ENCODE assay signal across 10 cellular contexts in genomic region chr3:150830094-150830681, GRCh38.
A peak's percentile ranks its signal among the peaks of the same experiment; 100 is the strongest.
DNase-seq lines count a peak whose midpoint lies in the region; ATAC-seq, FAIRE-seq and TF ChIP-seq lines count a peak whose summit lies in the region.
"Had no signal": no experiment of that assay in that cellular context is flagged by ENCODE, and none has a peak within 500 bp of the region (broad histone marks: within the 10 kb centered on the region; RNA-seq: fewer than 3 reads in every experiment).

No MANE protein-coding gene starts in this region.

- H3K27ac ChIP-seq in K562 (ENCODE audit: extremely low read depth, low read depth, low read length) (no peak overlapping the region), thyroid gland (no peak overlapping the region)

- 5% methylated on average over 6 of the region's 6 CpGs for whole genome bisulfite sequencing in K562 (ENCODE audit: insufficient coverage, low coverage, missing lambda C conversion rate)
- WGBS in thyroid gland, 2 donors = 70 to 74% methylated on average over 5 to 6 of the region's 6 CpGs

- in situ Hi-C loops in K562 (cut with MboI) = no loop called here

- peak overlapping the region; percentile 46; the same call in 1 of the 2 replicates for H2AFZ ChIP-seq in K562 (ENCODE audit: low read depth, low read length)

- no peaks in the 10 kb centered on the region for H3K36me3 Mint-ChIP-seq in type B pancreatic cell
- H3K36me3 Mint-ChIP-seq: activated naive CD4-positive, alpha-beta T cell treated with anti-CD3 and anti-CD28 coated beads, Interleukin-2, amount 10 ng/mL, durations not matched to agents 7 days and 5 days had no signal

- FAIRE-seq in K562 (lab: Jason Lieb, UNC) = peak; percentile 89

- no peaks in the 10 kb centered on the region for H3K36me3 ChIP-seq in K562 (ENCODE audit: control insufficient read depth, insufficient read depth, low read length)
- H3K36me3 ChIP-seq in thyroid gland = no peaks in the 10 kb centered on the region

- DNase-seq in stimulated activated CD4-positive, alpha-beta T cell treated with anti-CD3 and anti-CD28 coated beads, Interleukin-4, amount 100 ng/mL, for 1 hour = peak; percentile 10
- no peak for DNase-seq in stimulated activated CD4-positive, alpha-beta T cell treated with anti-CD3 and anti-CD28 coated beads, Interleukin-12 subunit alpha, Interleukin-12 subunit beta, amount 100 ng/mL, for 4 hours
- DNase-seq in HS-5 (ENCODE audit: low read depth) = peak; percentile 1
- DNase-seq in K562 (ENCODE audit: extremely low read depth in 1 of 4, low spot score in 3 of 4) = peak; percentile 15 to 47 (median 24)
- DNase-seq in type B pancreatic cell (ENCODE audit: extremely low spot score, unreplicated experiment) = no peak
- no peak for DNase-seq in head of caudate nucleus
- no peak for DNase-seq in CD1c-positive myeloid dendritic cell (ENCODE audit: extremely low spot score)
- DNase-seq in thyroid gland = no peak
- DNase-seq: activated naive CD4-positive, alpha-beta T cell treated with anti-CD3 and anti-CD28 coated beads, Interleukin-2, amount 10 ng/mL, durations not matched to agents 7 days and 5 days had no signal

- no peaks in the 10 kb centered on the region for H4K20me1 ChIP-seq in K562 (replicated peaks; ENCODE audit: control insufficient read depth, insufficient read depth, low read length)

- no peak overlapping the region for H3K4me3 Mint-ChIP-seq in type B pancreatic cell
- H3K4me3 Mint-ChIP-seq: activated naive CD4-positive, alpha-beta T cell treated with anti-CD3 and anti-CD28 coated beads, Interleukin-2, amount 10 ng/mL, durations not matched to agents 7 days and 5 days had no signal

- H3K4me2 ChIP-seq in K562 (ENCODE audit: insufficient read depth, low read length) = peak overlapping the region; percentile 59

- peak; percentile 58 to 66 (median 66) for TF ChIP-seq CTCF in K562 (IDR thresholded peaks at IDR 0.05 in 2 of 3, conservative IDR thresholded peaks at IDR 0.05 in 1 of 3; ENCODE audit: insufficient read depth in 2 of 3, low read depth in 1 of 3, low read length in 3 of 3)
- peak; percentile 53 for TF ChIP-seq CTCF in type B pancreatic cell (conservative IDR thresholded peaks at IDR 0.05)
- no peak for TF ChIP-seq CTCF in thyroid gland (IDR thresholded peaks at IDR 0.05)

- no TSS peak for BruUV-seq in K562 (replicated peaks; lab: Mats Ljungman, UMichigan)

- H3K79me2 ChIP-seq in K562 (ENCODE audit: control insufficient read depth, insufficient read depth, low read length) = no peaks in the 10 kb centered on the region

- H3K9me1 ChIP-seq in K562 (ENCODE audit: control insufficient read depth, insufficient read depth, low read length) = no peaks in the 10 kb centered on the region

- peak; percentile 92 for ATAC-seq in K562

- no peak overlapping the region for H3K27ac Mint-ChIP-seq in type B pancreatic cell
- H3K27ac Mint-ChIP-seq: activated naive CD4-positive, alpha-beta T cell treated with anti-CD3 and anti-CD28 coated beads, Interleukin-2, amount 10 ng/mL, durations not matched to agents 7 days and 5 days had no signal

- H3K4me1 ChIP-seq in K562 (replicated peaks in 1 of 2; ENCODE audit: control insufficient read depth in 2 of 2, insufficient read depth in 2 of 2, low read length in 2 of 2) = no peaks in the 10 kb centered on the region; a peak in 1 of 5 replicates
- peaks cover 0 to 6% of the 10 kb centered on the region in 2 donors for H3K4me1 ChIP-seq in thyroid gland

- POLR2A ChIA-PET in K562 (lab: Yijun Ruan, JAX) = interaction anchor here (0.5 kb wide), 1 partner anchor 117 kb away, joined by 3 read pairs; no protein-coding TSS in a partner anchor

- no peaks in the 10 kb centered on the region for H3K9me3 Mint-ChIP-seq in type B pancreatic cell
- H3K9me3 Mint-ChIP-seq: activated naive CD4-positive, alpha-beta T cell treated with anti-CD3 and anti-CD28 coated beads, Interleukin-2, amount 10 ng/mL, durations not matched to agents 7 days and 5 days had no signal

- intact Hi-C loops in K562 (cut with micrococcal nuclease) = loop anchor here (5.0 to 10.0 kb wide), 2 partner anchors 43 to 105 kb away; no protein-coding TSS in a partner anchor
- intact Hi-C loops in head of caudate nucleus (cut with DNase I) = no loop called here
- intact Hi-C loops in thyroid gland (cut with DNase I) = no loop called here

- TF ChIP-seq EP300 in K562 (IDR thresholded peaks at IDR 0.05; ENCODE audit: low read length) = no peak

- H3K4me3 ChIP-seq in K562 = no peak overlapping the region
- no peak overlapping the region for H3K4me3 ChIP-seq in thyroid gland (replicated peaks in 1 of 3)
- H3K4me3 ChIP-seq: lung had no signal

- no peaks in the 10 kb centered on the region for H3K27me3 Mint-ChIP-seq in type B pancreatic cell

- H3K9ac ChIP-seq in K562 (ENCODE audit: insufficient read depth in 1 of 2, low read depth in 2 of 2, low read length in 2 of 2) = no peak overlapping the region

- H3K9me3 ChIP-seq in K562 (replicated peaks; ENCODE audit: control insufficient read depth, insufficient read depth, low read depth, low read length) = no peaks in the 10 kb centered on the region
- no peaks in the 10 kb centered on the region for H3K9me3 ChIP-seq in thyroid gland

- H3K27me3 ChIP-seq in K562 (ENCODE audit: control insufficient read depth in 2 of 2, insufficient read depth in 2 of 2, low read length in 2 of 2) (peaks cover 18 to 26% of the 10 kb centered on the region in 2 experiments), thyroid gland (no peaks in the 10 kb centered on the region)

- CTCF ChIA-PET in K562 (lab: Yijun Ruan, JAX; ENCODE audit: low intra/inter-chr PET ratio) = interaction anchor here (0.6 kb wide), 1 partner anchor 51 kb away, joined by 3 read pairs; no protein-coding TSS in a partner anchor

- TF ChIP-seq POLR2A in K562 (conservative IDR thresholded peaks at IDR 0.05) (no peak), thyroid gland (IDR thresholded peaks at IDR 0.05) (no peak)

- TF ChIP-seq RAD21 in K562 (CRISPR knock-in tag; conservative IDR thresholded peaks at IDR 0.05 in 1 of 2, IDR thresholded peaks at IDR 0.05 in 1 of 2) = peak; percentile 12 to 42; a peak in 3 of 4 replicates

- no peaks in the 10 kb centered on the region for H3K4me1 Mint-ChIP-seq in type B pancreatic cell (ENCODE audit: unreplicated experiment)
- H3K4me1 Mint-ChIP-seq: activated naive CD4-positive, alpha-beta T cell treated with anti-CD3 and anti-CD28 coated beads, Interleukin-2, amount 10 ng/mL, durations not matched to agents 7 days and 5 days had no signal

TF ChIP-seq in K562, 482 proteins besides CTCF, POLR2A, EP300 and RAD21:
- TF ChIP-seq SMC3 (conservative IDR thresholded peaks at IDR 0.05; ENCODE audit: insufficient read depth, low read depth, low read length) (0 out of 2 replicates have a peak, but pooled peaks have one; percentile 13), ZNF217 (CRISPR knock-in tag; IDR thresholded peaks at IDR 0.05) (no peak), ZBTB5 (IDR thresholded peaks at IDR 0.05) (no peak)
- TF ChIP-seq, protein P1, sequence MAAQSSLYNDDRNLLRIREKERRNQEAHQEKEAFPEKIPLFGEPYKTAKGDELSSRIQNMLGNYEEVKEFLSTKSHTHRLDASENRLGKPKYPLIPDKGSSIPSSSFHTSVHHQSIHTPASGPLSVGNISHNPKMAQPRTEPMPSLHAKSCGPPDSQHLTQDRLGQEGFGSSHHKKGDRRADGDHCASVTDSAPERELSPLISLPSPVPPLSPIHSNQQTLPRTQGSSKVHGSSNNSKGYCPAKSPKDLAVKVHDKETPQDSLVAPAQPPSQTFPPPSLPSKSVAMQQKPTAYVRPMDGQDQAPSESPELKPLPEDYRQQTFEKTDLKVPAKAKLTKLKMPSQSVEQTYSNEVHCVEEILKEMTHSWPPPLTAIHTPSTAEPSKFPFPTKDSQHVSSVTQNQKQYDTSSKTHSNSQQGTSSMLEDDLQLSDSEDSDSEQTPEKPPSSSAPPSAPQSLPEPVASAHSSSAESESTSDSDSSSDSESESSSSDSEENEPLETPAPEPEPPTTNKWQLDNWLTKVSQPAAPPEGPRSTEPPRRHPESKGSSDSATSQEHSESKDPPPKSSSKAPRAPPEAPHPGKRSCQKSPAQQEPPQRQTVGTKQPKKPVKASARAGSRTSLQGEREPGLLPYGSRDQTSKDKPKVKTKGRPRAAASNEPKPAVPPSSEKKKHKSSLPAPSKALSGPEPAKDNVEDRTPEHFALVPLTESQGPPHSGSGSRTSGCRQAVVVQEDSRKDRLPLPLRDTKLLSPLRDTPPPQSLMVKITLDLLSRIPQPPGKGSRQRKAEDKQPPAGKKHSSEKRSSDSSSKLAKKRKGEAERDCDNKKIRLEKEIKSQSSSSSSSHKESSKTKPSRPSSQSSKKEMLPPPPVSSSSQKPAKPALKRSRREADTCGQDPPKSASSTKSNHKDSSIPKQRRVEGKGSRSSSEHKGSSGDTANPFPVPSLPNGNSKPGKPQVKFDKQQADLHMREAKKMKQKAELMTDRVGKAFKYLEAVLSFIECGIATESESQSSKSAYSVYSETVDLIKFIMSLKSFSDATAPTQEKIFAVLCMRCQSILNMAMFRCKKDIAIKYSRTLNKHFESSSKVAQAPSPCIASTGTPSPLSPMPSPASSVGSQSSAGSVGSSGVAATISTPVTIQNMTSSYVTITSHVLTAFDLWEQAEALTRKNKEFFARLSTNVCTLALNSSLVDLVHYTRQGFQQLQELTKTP (IDR thresholded peaks at IDR 0.05; ENCODE audit: low read depth in 1 of 2, partially characterized antibody in 2 of 2) = no peak

Comparison
In these comparisons a context has a peak if more than half of its experiments do, and no peak if none do; other contexts are left out.
1. DNase-seq: peak in stimulated activated CD4-positive, alpha-beta T cell treated with anti-CD3 and anti-CD28 coated beads, Interleukin-4, amount 100 ng/mL, for 1 hour (single experiment), HS-5 (single experiment) and K562 (4 of 4); none in stimulated activated CD4-positive, alpha-beta T cell treated with anti-CD3 and anti-CD28 coated beads, Interleukin-12 subunit alpha, Interleukin-12 subunit beta, amount 100 ng/mL, for 4 hours (single experiment), type B pancreatic cell (single experiment), head of caudate nucleus (0 of 42), CD1c-positive myeloid dendritic cell (single experiment) and thyroid gland (0 of 2).
2. CTCF ChIP-seq: peak in K562 (3 of 3) and type B pancreatic cell (single experiment); none in thyroid gland (0 of 6).